1 cellular context compared by ENCODE assay signal in the genomic region with DNA sequence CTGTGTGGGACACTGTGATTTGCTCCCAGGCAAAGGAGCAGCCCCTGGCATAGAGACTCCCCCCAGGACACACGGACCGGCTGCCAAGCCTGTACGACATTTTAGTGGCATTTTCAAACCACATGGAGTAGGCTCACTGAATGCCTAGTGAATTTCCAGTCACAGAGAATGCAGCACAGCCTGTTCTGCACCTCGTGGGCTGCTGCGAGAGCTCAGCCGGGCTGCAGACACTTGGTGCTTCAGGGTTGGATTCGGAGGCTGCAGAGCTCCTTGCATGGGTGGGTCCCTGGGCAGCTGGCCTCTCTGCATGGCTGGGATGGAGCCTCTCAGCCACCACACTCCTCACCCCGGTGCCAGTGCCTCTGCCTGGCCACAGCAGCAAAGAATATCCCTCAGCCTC.
TF ChIP-seq lines count a peak whose summit lies in the region.

No MANE protein-coding gene starts in this region.

TF ChIP-seq in GM23338, 12 proteins besides CTCF, POLR2A, EP300 and RAD21 (continued from another document):
- TF ChIP-seq, protein P1, sequence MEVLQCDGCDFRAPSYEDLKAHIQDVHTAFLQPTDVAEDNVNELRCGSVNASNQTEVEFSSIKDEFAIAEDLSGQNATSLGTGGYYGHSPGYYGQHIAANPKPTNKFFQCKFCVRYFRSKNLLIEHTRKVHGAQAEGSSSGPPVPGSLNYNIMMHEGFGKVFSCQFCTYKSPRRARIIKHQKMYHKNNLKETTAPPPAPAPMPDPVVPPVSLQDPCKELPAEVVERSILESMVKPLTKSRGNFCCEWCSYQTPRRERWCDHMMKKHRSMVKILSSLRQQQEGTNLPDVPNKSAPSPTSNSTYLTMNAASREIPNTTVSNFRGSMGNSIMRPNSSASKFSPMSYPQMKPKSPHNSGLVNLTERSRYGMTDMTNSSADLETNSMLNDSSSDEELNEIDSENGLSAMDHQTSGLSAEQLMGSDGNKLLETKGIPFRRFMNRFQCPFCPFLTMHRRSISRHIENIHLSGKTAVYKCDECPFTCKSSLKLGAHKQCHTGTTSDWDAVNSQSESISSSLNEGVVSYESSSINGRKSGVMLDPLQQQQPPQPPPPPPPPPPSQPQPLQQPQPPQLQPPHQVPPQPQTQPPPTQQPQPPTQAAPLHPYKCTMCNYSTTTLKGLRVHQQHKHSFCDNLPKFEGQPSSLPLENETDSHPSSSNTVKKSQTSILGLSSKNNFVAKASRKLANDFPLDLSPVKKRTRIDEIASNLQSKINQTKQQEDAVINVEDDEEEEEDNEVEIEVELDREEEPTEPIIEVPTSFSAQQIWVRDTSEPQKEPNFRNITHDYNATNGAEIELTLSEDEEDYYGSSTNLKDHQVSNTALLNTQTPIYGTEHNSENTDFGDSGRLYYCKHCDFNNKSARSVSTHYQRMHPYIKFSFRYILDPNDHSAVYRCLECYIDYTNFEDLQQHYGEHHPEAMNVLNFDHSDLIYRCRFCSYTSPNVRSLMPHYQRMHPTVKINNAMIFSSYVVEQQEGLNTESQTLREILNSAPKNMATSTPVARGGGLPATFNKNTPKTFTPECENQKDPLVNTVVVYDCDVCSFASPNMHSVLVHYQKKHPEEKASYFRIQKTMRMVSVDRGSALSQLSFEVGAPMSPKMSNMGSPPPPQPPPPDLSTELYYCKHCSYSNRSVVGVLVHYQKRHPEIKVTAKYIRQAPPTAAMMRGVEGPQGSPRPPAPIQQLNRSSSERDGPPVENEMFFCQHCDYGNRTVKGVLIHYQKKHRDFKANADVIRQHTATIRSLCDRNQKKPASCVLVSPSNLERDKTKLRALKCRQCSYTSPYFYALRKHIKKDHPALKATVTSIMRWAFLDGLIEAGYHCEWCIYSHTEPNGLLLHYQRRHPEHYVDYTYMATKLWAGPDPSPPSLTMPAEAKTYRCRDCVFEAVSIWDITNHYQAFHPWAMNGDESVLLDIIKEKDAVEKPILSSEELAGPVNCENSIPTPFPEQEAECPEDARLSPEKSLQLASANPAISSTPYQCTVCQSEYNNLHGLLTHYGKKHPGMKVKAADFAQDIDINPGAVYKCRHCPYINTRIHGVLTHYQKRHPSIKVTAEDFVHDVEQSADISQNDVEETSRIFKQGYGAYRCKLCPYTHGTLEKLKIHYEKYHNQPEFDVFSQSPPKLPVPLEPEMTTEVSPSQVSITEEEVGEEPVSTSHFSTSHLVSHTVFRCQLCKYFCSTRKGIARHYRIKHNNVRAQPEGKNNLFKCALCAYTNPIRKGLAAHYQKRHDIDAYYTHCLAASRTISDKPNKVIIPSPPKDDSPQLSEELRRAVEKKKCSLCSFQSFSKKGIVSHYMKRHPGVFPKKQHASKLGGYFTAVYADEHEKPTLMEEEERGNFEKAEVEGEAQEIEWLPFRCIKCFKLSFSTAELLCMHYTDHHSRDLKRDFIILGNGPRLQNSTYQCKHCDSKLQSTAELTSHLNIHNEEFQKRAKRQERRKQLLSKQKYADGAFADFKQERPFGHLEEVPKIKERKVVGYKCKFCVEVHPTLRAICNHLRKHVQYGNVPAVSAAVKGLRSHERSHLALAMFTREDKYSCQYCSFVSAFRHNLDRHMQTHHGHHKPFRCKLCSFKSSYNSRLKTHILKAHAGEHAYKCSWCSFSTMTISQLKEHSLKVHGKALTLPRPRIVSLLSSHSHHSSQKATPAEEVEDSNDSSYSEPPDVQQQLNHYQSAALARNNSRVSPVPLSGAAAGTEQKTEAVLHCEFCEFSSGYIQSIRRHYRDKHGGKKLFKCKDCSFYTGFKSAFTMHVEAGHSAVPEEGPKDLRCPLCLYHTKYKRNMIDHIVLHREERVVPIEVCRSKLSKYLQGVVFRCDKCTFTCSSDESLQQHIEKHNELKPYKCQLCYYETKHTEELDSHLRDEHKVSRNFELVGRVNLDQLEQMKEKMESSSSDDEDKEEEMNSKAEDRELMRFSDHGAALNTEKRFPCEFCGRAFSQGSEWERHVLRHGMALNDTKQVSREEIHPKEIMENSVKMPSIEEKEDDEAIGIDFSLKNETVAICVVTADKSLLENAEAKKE (CRISPR knock-in tag; IDR thresholded peaks at IDR 0.05) = no peak
